In genomic region chr6:4311976-4312860, GRCh38 we compare ENCODE assay signal across 18 cellular contexts.
"Had no signal": no experiment of that assay in that cellular context is flagged by ENCODE, and none has a peak within 500 bp of the region (broad histone marks: within the 10 kb centered on the region; RNA-seq: fewer than 3 reads in every experiment).

No MANE protein-coding gene starts in this region.

- H3K27me3 ChIP-seq: breast epithelium had no signal

- H3K4me1 Mint-ChIP-seq: activated CD4-positive, alpha-beta T cell treated with anti-CD3 and anti-CD28 coated beads, Interleukin-2, amount 10 ng/mL, durations not matched to agents 7 days and 5 days; activated naive CD8-positive, alpha-beta T cell treated with anti-CD3 and anti-CD28 coated beads, Interleukin-2, amount 10 ng/mL, durations not matched to agents 7 days and 5 days; T-cell had no signal

- H3K4me3 ChIP-seq: breast epithelium, SK-N-MC had no signal

- H3K4me3 Mint-ChIP-seq: activated CD4-positive, alpha-beta T cell treated with anti-CD3 and anti-CD28 coated beads, Interleukin-2, amount 10 ng/mL, durations not matched to agents 7 days and 5 days; activated CD8-positive, alpha-beta T cell treated with anti-CD3 and anti-CD28 coated beads for 36 hours; activated naive CD8-positive, alpha-beta T cell treated with anti-CD3 and anti-CD28 coated beads, Interleukin-2, amount 10 ng/mL, durations not matched to agents 7 days and 5 days; IgD-negative memory B cell; T-cell had no signal

- H3K36me3 Mint-ChIP-seq: activated naive CD8-positive, alpha-beta T cell treated with anti-CD3 and anti-CD28 coated beads, Interleukin-2, amount 10 ng/mL, durations not matched to agents 7 days and 5 days; T-cell had no signal

- H3K36me3 ChIP-seq: breast epithelium had no signal

- H3K27ac ChIP-seq: SK-N-MC had no signal

- DNase-seq: activated CD4-positive, alpha-beta T cell treated with anti-CD3 and anti-CD28 coated beads, Interleukin-2, amount 10 ng/mL, durations not matched to agents 7 days and 5 days; activated CD4-positive, CD25-positive, alpha-beta regulatory T cell; activated CD8-positive, alpha-beta memory T cell treated with anti-CD3 and anti-CD28 coated beads, Interleukin-2, amount 50 U/mL, for 4 hours; activated CD8-positive, alpha-beta T cell treated with anti-CD3 and anti-CD28 coated beads for 36 hours; activated naive CD4-positive, alpha-beta T cell treated with anti-CD3 and anti-CD28 coated beads, Interleukin-2, amount 50 U/mL, for 16 hours; activated naive CD8-positive, alpha-beta T cell treated with anti-CD3 and anti-CD28 coated beads, Interleukin-2, amount 10 ng/mL, durations not matched to agents 7 days and 5 days; activated T-cell treated with anti-CD3 and anti-CD28 coated beads, Interleukin-2, amount 50 U/mL, for 1 hour; aorta; caudate nucleus; MM.1S; NCI-H1105; NCI-H1436; NCI-H1694 treated with DMSO at 0.1 percent for 48 hours; T-cell; T-helper 2 cell had no signal

- H3K27me3 Mint-ChIP-seq: IgD-negative memory B cell had no signal

- H3K4me1 ChIP-seq: breast epithelium had no signal

- ATAC-seq: activated CD8-positive, alpha-beta T cell treated with anti-CD3 and anti-CD28 coated beads for 36 hours; T-cell had no signal

- H3K27ac Mint-ChIP-seq: activated CD4-positive, alpha-beta T cell treated with anti-CD3 and anti-CD28 coated beads, Interleukin-2, amount 10 ng/mL, durations not matched to agents 7 days and 5 days; activated CD8-positive, alpha-beta T cell treated with anti-CD3 and anti-CD28 coated beads for 36 hours; activated naive CD8-positive, alpha-beta T cell treated with anti-CD3 and anti-CD28 coated beads, Interleukin-2, amount 10 ng/mL, durations not matched to agents 7 days and 5 days; IgD-negative memory B cell; T-cell had no signal
